Comparison of ENCODE assay signal across 19 cellular contexts in genomic region chr10:15588635-15589081, GRCh38.
DNase-seq lines count a peak whose midpoint lies in the region; ATAC-seq, FAIRE-seq and TF ChIP-seq lines count a peak whose summit lies in the region.
"Had no signal": no experiment of that assay in that cellular context is flagged by ENCODE, and none has a peak within 500 bp of the region (broad histone marks: within the 10 kb centered on the region; RNA-seq: fewer than 3 reads in every experiment).

No MANE protein-coding gene starts in this region.

- ATAC-seq in IMR-90 (ENCODE audit: low read depth) = peak; percentile 40; the same call in 1 of the 2 replicates
- ATAC-seq in GM21390 (IDR thresholded peaks at IDR 0.05; ENCODE audit: unreplicated experiment) = no peak
- ATAC-seq: SK-N-SH treated with all-trans-retinoic acid at 6 μM for 48 hours had no signal

- H3K23ac ChIP-seq in IMR-90 (ENCODE audit: low read depth, low read length) = 0 out of 2 replicates have a peak overlapping the region, but pooled peaks have one; percentile 66

- no peaks in the 10 kb centered on the region for H3K9me3 ChIP-seq in IMR-90 (ENCODE audit: control insufficient read depth, insufficient read depth, low read length)
- H3K9me3 ChIP-seq in liver (ENCODE audit: control insufficient read depth in 4 of 4, low read length in 3 of 4) = no peaks in the 10 kb centered on the region
- peaks cover 0 to 6% (median 0%) of the 10 kb centered on the region in 8 donors for H3K9me3 ChIP-seq in spleen
- no peaks in the 10 kb centered on the region for H3K9me3 ChIP-seq in small intestine (ENCODE audit: control insufficient read depth, low read depth)

- H3K27ac ChIP-seq in IMR-90 (ENCODE audit: insufficient read depth, low read length) = no peak overlapping the region
- H3K27ac ChIP-seq in liver (ENCODE audit: low read depth in 1 of 2, low read length in 2 of 2) = no peak overlapping the region
- H3K27ac ChIP-seq in spleen = peak overlapping the region in 7 of 8 donors; percentile 0 to 66 (median 30)
- no peak overlapping the region for H3K27ac ChIP-seq in small intestine (ENCODE audit: low read depth in 1 of 2, low read length in 1 of 2)
- H3K27ac ChIP-seq: HL-60 had no signal

- H4K20me1 ChIP-seq in IMR-90 (ENCODE audit: insufficient read depth, low read length) = no peaks in the 10 kb centered on the region

- H4K8ac ChIP-seq in IMR-90 (ENCODE audit: low read depth in 2 of 2, low read length in 2 of 2) = peak overlapping the region in 1 of 2 experiments; percentile 73; a peak in 1 of 4 replicates

- peak overlapping the region; percentile 35; the same call in 1 of the 2 replicates for H2AK5ac ChIP-seq in IMR-90 (ENCODE audit: low read depth, low read length)

- CTCF ChIA-PET in IMR-90 (lab: Yijun Ruan, JAX) = interaction anchor here (1.0 to 1.2 kb wide), 3 partner anchors 10 to 129 kb away, joined by 3 read pairs; no protein-coding TSS in a partner anchor

- H3K9ac ChIP-seq in IMR-90 (ENCODE audit: low read depth, low read length) (no peak overlapping the region), liver (ENCODE audit: low read depth in 1 of 2, low read length in 2 of 2) (no peak overlapping the region)

- H2AFZ ChIP-seq in IMR-90 (replicated peaks; ENCODE audit: low read length, poor library complexity) = peak overlapping the region; percentile 29

- H3K4ac ChIP-seq in IMR-90 (ENCODE audit: low read depth, low read length) = peak overlapping the region; percentile 52

- POLR2A ChIA-PET in IMR-90 (lab: Charles Lee; ENCODE audit: unreplicated experiment) = no interaction called here

- BruUV-seq in IMR-90 (replicated peaks; lab: Mats Ljungman, UMichigan) = no TSS peak

- H4K5ac ChIP-seq in IMR-90 (ENCODE audit: low read depth, low read length) = no peak overlapping the region

- dilution Hi-C loops in IMR-90 (cut with HindIII; ENCODE audit: low sequenced_read_pairs, unreplicated experiment) = no loop called here

- H3K4me3 ChIP-seq in IMR-90 (ENCODE audit: insufficient read depth, low read depth, low read length) (no peak overlapping the region), liver (ENCODE audit: low read depth in 1 of 3, low read length in 3 of 3) (no peak overlapping the region), spleen (no peak overlapping the region), small intestine (ENCODE audit: low read depth in 1 of 2, low read length in 2 of 2) (no peak overlapping the region)

- intact Hi-C loops in IMR-90 (cut with micrococcal nuclease) (no loop called here), spleen (cut with DNase I; ENCODE audit: low total_unique reads) (no loop called here), head of caudate nucleus (cut with DNase I) (no loop called here)

- H3K18ac ChIP-seq in IMR-90 (ENCODE audit: low read depth, low read length) = peak overlapping the region; percentile 58; the same call in 1 of the 2 replicates

- TF ChIP-seq CTCF in IMR-90 (conservative IDR thresholded peaks at IDR 0.05; ENCODE audit: low read depth, low read length) (no peak), liver (IDR thresholded peaks at IDR 0.05; ENCODE audit: low read depth, low read length, missing input control) (no peak), spleen (IDR thresholded peaks at IDR 0.05 in 8 of 11, conservative IDR thresholded peaks at IDR 0.05 in 3 of 11) (no peak)

- peak overlapping the region; percentile 34; the same call in 1 of the 2 replicates for H3K56ac ChIP-seq in IMR-90 (ENCODE audit: extremely low read depth, insufficient read depth, low read length)

- peak overlapping the region; percentile 41; the same call in 1 of the 2 replicates for H3K4me2 ChIP-seq in IMR-90 (ENCODE audit: low read depth, low read length)

- no peak for TF ChIP-seq RAD21 in IMR-90 (IDR thresholded peaks at IDR 0.05; ENCODE audit: low read length)
- peak in 1 of 2 donors; percentile 7 for TF ChIP-seq RAD21 in liver (IDR thresholded peaks at IDR 0.05)

- peak overlapping the region; percentile 73 for H2BK120ac ChIP-seq in IMR-90 (ENCODE audit: low read depth, low read length)

- TF ChIP-seq POLR2A in IMR-90 (IDR thresholded peaks at IDR 0.05; ENCODE audit: low read depth, low read length) (no peak), spleen (IDR thresholded peaks at IDR 0.05) (no peak)

- peaks cover 2% of the 10 kb centered on the region; the same call in 1 of the 2 replicates for H3K4me1 ChIP-seq in IMR-90 (ENCODE audit: control insufficient read depth, insufficient read depth, low read length)
- H3K4me1 ChIP-seq in liver (ENCODE audit: control insufficient read depth in 4 of 4, insufficient read depth in 4 of 4, low read length in 3 of 4) = no peaks in the 10 kb centered on the region
- peaks cover 0 to 8% (median 7%) of the 10 kb centered on the region in 6 donors for H3K4me1 ChIP-seq in spleen
- no peaks in the 10 kb centered on the region for H3K4me1 ChIP-seq in small intestine (ENCODE audit: control insufficient read depth in 2 of 2, insufficient read depth in 1 of 2, low read depth in 1 of 2, low read length in 1 of 2)

- in situ Hi-C loops in IMR-90 (cut with MboI; ENCODE audit: low sequenced_read_pairs) = no loop called here

- peak overlapping the region; percentile 19; the same call in 1 of the 3 replicates for H2BK15ac ChIP-seq in IMR-90 (ENCODE audit: low read depth, low read length)

- WGBS in IMR-90 (ENCODE audit: extremely low coverage in 2 of 2, insufficient read length in 1 of 2), 2 experiments = 14% methylated on average over 1 of the region's 6 CpGs; no CpG with 5 or more reads in 1 of the 2 experiments
- 68% methylated on average over 6 of the region's 6 CpGs for WGBS in liver
- WGBS in spleen, 5 donors = 47 to 73% (median 60%) methylated on average over 6 of the region's 6 CpGs
- WGBS in small intestine, 3 donors = 56 to 77% (median 66%) methylated on average over 6 of the region's 6 CpGs

- H2AK9ac ChIP-seq in IMR-90 (replicated peaks; ENCODE audit: low read depth, low read length, poor library complexity) = no peak overlapping the region

- peak overlapping the region; percentile 36; the same call in 1 of the 2 replicates for H3K14ac ChIP-seq in IMR-90 (replicated peaks; ENCODE audit: low read depth, low read length)

- peak overlapping the region; percentile 36 for H2BK5ac ChIP-seq in IMR-90 (ENCODE audit: low read depth, low read length, poor library complexity, severe bottlenecking)

- H3K9me1 ChIP-seq in IMR-90 (ENCODE audit: insufficient read depth, low read length) = no peaks in the 10 kb centered on the region

- H3K27me3 ChIP-seq in IMR-90 (ENCODE audit: control insufficient read depth, insufficient read depth, low read length) (no peaks in the 10 kb centered on the region), liver (ENCODE audit: control insufficient read depth in 4 of 4, insufficient read depth in 4 of 4, low read length in 3 of 4) (no peaks in the 10 kb centered on the region), spleen (replicated peaks in 1 of 7) (no peaks in the 10 kb centered on the region), small intestine (ENCODE audit: control insufficient read depth in 2 of 2, insufficient read depth in 2 of 2, low read length in 2 of 2) (no peaks in the 10 kb centered on the region)

- FAIRE-seq in small intestine (lab: Jason Lieb, UNC) = no peak

- peak overlapping the region; percentile 45; the same call in 1 of the 2 replicates for H4K91ac ChIP-seq in IMR-90 (ENCODE audit: insufficient read depth, low read depth, low read length)

- no peak for DNase-seq in IMR-90
- peak; percentile 70 for DNase-seq in fibroblast of gingiva (ENCODE audit: low read depth)
- DNase-seq in spleen = no peak
- no peak for DNase-seq in small intestine
- no peak for DNase-seq in head of caudate nucleus
- DNase-seq in NCI-H345 (lab: John Stamatoyannopoulos, UW) = no peak
- DNase-seq: Calu3; CD4-positive, alpha-beta memory T cell; DMS53; HCEC 1CT; KBM-7; NCI-H2107; NCI-H226; NCI-H526 treated with DMSO at 0.1 percent for 48 hours; SHP77 had no signal

- no peaks in the 10 kb centered on the region for H3K79me1 ChIP-seq in IMR-90 (ENCODE audit: low read depth in 1 of 2, low read length in 2 of 2)

- peak overlapping the region; percentile 82 for H2BK20ac ChIP-seq in IMR-90 (ENCODE audit: low read depth, low read length)

- no peaks in the 10 kb centered on the region for H3K36me3 ChIP-seq in IMR-90 (ENCODE audit: control insufficient read depth, insufficient read depth, low read length)
- H3K36me3 ChIP-seq in liver (ENCODE audit: control insufficient read depth in 4 of 4, insufficient read depth in 3 of 4, low read depth in 1 of 4, low read length in 3 of 4) = no peaks in the 10 kb centered on the region
- H3K36me3 ChIP-seq in spleen = no peaks in the 10 kb centered on the region
- H3K36me3 ChIP-seq in small intestine (ENCODE audit: control insufficient read depth in 2 of 2, insufficient read depth in 2 of 2, low read length in 2 of 2) = no peaks in the 10 kb centered on the region

TF ChIP-seq in IMR-90, 13 proteins besides CTCF, POLR2A, EP300 and RAD21:
- TF ChIP-seq USF2 (IDR thresholded peaks at IDR 0.05; ENCODE audit: low read depth, low read length) = no peak
- TF ChIP-seq MAFK (IDR thresholded peaks at IDR 0.05; ENCODE audit: low read depth, low read length) = 0 out of 2 replicates have a peak, but pooled peaks have one; percentile 13
- no peak for TF ChIP-seq RCOR1 (IDR thresholded peaks at IDR 0.05; ENCODE audit: insufficient replicate concordance, low read length)
- no peak for TF ChIP-seq RFX5 (IDR thresholded peaks at IDR 0.05; ENCODE audit: low read depth, low read length)
- TF ChIP-seq CEBPB (IDR thresholded peaks at IDR 0.05; ENCODE audit: low read depth, low read length) = no peak

TF ChIP-seq in liver, 16 proteins besides CTCF, POLR2A, EP300 and RAD21:
- TF ChIP-seq EGR1 (IDR thresholded peaks at IDR 0.05; ENCODE audit: low read depth in 2 of 2) (no peak), NR2F2 (IDR thresholded peaks at IDR 0.05) (peak; percentile 56)
TF ChIP-seq in liver: peak in this region for 1.

Comparison
In these comparisons a context has a peak if more than half of its experiments do, and no peak if none do; other contexts are left out.
1. H3K27ac ChIP-seq: peak in spleen (7 of 8); none in IMR-90 (single experiment), liver (0 of 2) and small intestine (0 of 2).